8 cellular contexts compared by ENCODE assay signal in genomic region chr14:67620217-67620789, GRCh38. TPM values are rescaled to one million over a fixed set of nuclear protein-coding genes. Genes with fewer than 3 reads are reported as not detected.
DNase-seq lines count a peak whose midpoint lies in the region; ATAC-seq and TF ChIP-seq lines count a peak whose summit lies in the region.

No MANE protein-coding gene starts in this region.

- no peak for TF ChIP-seq RAD21 in neural cell (conservative IDR thresholded peaks at IDR 0.05)

- H4K20me1 ChIP-seq in neural cell (ENCODE audit: insufficient read depth) = no peaks in the 10 kb centered on the region

- H3K4me1 Mint-ChIP-seq in T-cell = peaks cover 35 to 38% (median 36%) of the 10 kb centered on the region in 3 donors

- intact Hi-C loops in esophagus squamous epithelium (cut with DNase I) = loop anchor here (10.0 kb wide), 1 partner anchor 84 kb away; the partner anchor contains the start of gene RDH12

- DNase-seq in GM12865 (ENCODE audit: low read depth) (no peak), T-cell (no peak), esophagus squamous epithelium (lab: John Stamatoyannopoulos, UW) (no peak)

- H3K4me3 Mint-ChIP-seq in T-cell = peak overlapping the region; percentile 83 to 89 (median 85)

- no peaks in the 10 kb centered on the region for H3K9me2 ChIP-seq in neural cell (ENCODE audit: insufficient read depth, low read length)

- peaks cover 0 to 2% of the 10 kb centered on the region in 2 donors for H3K27me3 Mint-ChIP-seq in T-cell

- peaks cover 0 to 41% (median 25%) of the 10 kb centered on the region in 3 donors for H3K4me1 ChIP-seq in esophagus squamous epithelium

- peaks cover 3% of the 10 kb centered on the region for H3K36me3 Mint-ChIP-seq in T-cell

- H2AFZ ChIP-seq in neural cell (ENCODE audit: low read depth, low read length) = peak overlapping the region; percentile 80

- POLR2A ChIA-PET in T-cell (lab: Charles Lee) = interaction anchor here (1.0 to 1.7 kb wide), 2 partner anchors 9 to 21 kb away, joined by 3 to 8 read pairs; partner anchors contain the start of gene PIGH (in 1 of the 2)

- no peaks in the 10 kb centered on the region for H3K9me3 Mint-ChIP-seq in T-cell

- ATAC-seq in T-cell (replicated peaks in 1 of 4) (no peak), GM21619 (IDR thresholded peaks at IDR 0.05; ENCODE audit: unreplicated experiment) (no peak), GM18907 (IDR thresholded peaks at IDR 0.05; ENCODE audit: unreplicated experiment) (no peak), HG03432 (IDR thresholded peaks at IDR 0.05; ENCODE audit: unreplicated experiment) (no peak)

- H3K36me3 ChIP-seq in esophagus squamous epithelium (no peaks in the 10 kb centered on the region), neural cell (ENCODE audit: insufficient read depth, low read length) (peaks cover 21% of the 10 kb centered on the region)

- no peak for TF ChIP-seq POLR2A in esophagus squamous epithelium (IDR thresholded peaks at IDR 0.05)

- H3K9me3 ChIP-seq in esophagus squamous epithelium (no peaks in the 10 kb centered on the region), neural cell (ENCODE audit: low read length) (no peaks in the 10 kb centered on the region)

- peak overlapping the region; percentile 98 for H3K4me2 ChIP-seq in neural cell (ENCODE audit: low read length)

- WGBS in esophagus squamous epithelium, 2 donors = 2 to 15% methylated on average over 13 to 14 of the region's 19 CpGs

- TF ChIP-seq CTCF in 22Rv1 (IDR thresholded peaks at IDR 0.05) = no peak
- no peak for TF ChIP-seq CTCF in GM12865 (IDR thresholded peaks at IDR 0.05; ENCODE audit: insufficient read depth, low read depth, low read length, missing control alignments)
- no peak for TF ChIP-seq CTCF in esophagus squamous epithelium (IDR thresholded peaks at IDR 0.05)
- TF ChIP-seq CTCF in neural cell (IDR thresholded peaks at IDR 0.05; ENCODE audit: poor library complexity, severe bottlenecking) = no peak

- no peak for TF ChIP-seq EP300 in neural cell (conservative IDR thresholded peaks at IDR 0.05; ENCODE audit: poor library complexity, severe bottlenecking)

- no peaks in the 10 kb centered on the region for H3F3A ChIP-seq in neural cell (ENCODE audit: insufficient read depth, low read length, poor library complexity, severe bottlenecking)

- CTCF ChIA-PET in T-cell (lab: Charles Lee) = interaction anchor here (0.6 to 1.3 kb wide), 7 partner anchors 9 to 261 kb away, joined by 3 to 5 read pairs (median 3); partner anchors contain the start of genes ATP6V1D (in 1 of the 2) and PIGH (in 1 of the 2)

- peaks cover 14% of the 10 kb centered on the region for H3K79me2 ChIP-seq in neural cell (replicated peaks; ENCODE audit: insufficient read depth, low read length)

- H3K4me3 ChIP-seq in GM12865 (ENCODE audit: low read depth, low read length) = peak overlapping the region; percentile 76
- peak overlapping the region; percentile 50 to 88 (median 63) for H3K4me3 ChIP-seq in esophagus squamous epithelium
- H3K4me3 ChIP-seq in neural cell (ENCODE audit: low read length) = peak overlapping the region; percentile 81

- H3K27ac ChIP-seq in 22Rv1 = peak overlapping the region; percentile 76; the same call in 1 of the 2 replicates
- H3K27ac ChIP-seq in esophagus squamous epithelium = peak overlapping the region; percentile 77 to 88 (median 84)
- H3K27ac ChIP-seq in neural cell (ENCODE audit: low read length) = peak overlapping the region; percentile 92

- H3K9ac ChIP-seq in neural cell (ENCODE audit: low read length) = peak overlapping the region; percentile 95

- H3K27me3 ChIP-seq in esophagus squamous epithelium (no peaks in the 10 kb centered on the region), neural cell (ENCODE audit: insufficient read depth, low read depth, low read length) (no peaks in the 10 kb centered on the region)

- H3K27ac Mint-ChIP-seq in T-cell = no peak overlapping the region

TF ChIP-seq in neural cell, 6 proteins besides CTCF, POLR2A, EP300 and RAD21:
- TF ChIP-seq SMC3 (conservative IDR thresholded peaks at IDR 0.05; ENCODE audit: poor library complexity) (no peak), TAF1 (IDR thresholded peaks at IDR 0.05; ENCODE audit: low read depth) (peak; percentile 20), POLR2AphosphoS5 (IDR thresholded peaks at IDR 0.05) (peak; percentile 38), REST (IDR thresholded peaks at IDR 0.05; ENCODE audit: borderline replicate concordance) (peak; percentile 55)
TF ChIP-seq in neural cell: peak in this region for 3.

RNA-seq across cellular contexts. Expression of gene ARG2, which starts 0.6 kb away (rescaled TPM):
- total RNA-seq in T-cell (1 to 10 TPM in 3 of 5 donors, under 1 TPM in 2; 0.62 to 2.6 (median 1.1) TPM), esophagus squamous epithelium (10 to 100 TPM in 3 of 4 donors, 1 to 10 TPM in 1; 7.1 to 50.6 (median 17.7) TPM)
- 204 and 215 TPM in 2 replicates for polyA plus RNA-seq in neural cell
- polyA minus RNA-seq in neural cell = 186 and 190 TPM in 2 replicates

RNA-seq across cellular contexts. Expression of gene PIGH, which starts 20.2 kb away (rescaled TPM):
- total RNA-seq in T-cell (10 to 100 TPM; 28.7 to 46.8 (median 35.1) TPM), esophagus squamous epithelium (10 to 100 TPM; 17.0 to 34.0 (median 21.0) TPM)
- polyA plus RNA-seq in neural cell = 75.1 and 91.8 TPM in 2 replicates
- 43.5 and 45.5 TPM in 2 replicates for polyA minus RNA-seq in neural cell

RNA-seq across cellular contexts. Expression of gene VTI1B, which starts 54.1 kb away (rescaled TPM):
- total RNA-seq in T-cell = 10 to 100 TPM; 41.6 to 66.9 (median 54.7) TPM
- 10 to 100 TPM; 41.3 to 57.7 (median 52.3) TPM for total RNA-seq in esophagus squamous epithelium
- polyA plus RNA-seq in neural cell = 78.6 and 87.1 TPM in 2 replicates
- polyA minus RNA-seq in neural cell = 63.3 and 71.7 TPM in 2 replicates
